In genomic region chr20:8724884-8725283, GRCh38 we compare ENCODE assay signal across 11 cellular contexts.
"Had no signal": no experiment of that assay in that cellular context is flagged by ENCODE, and none has a peak within 500 bp of the region (broad histone marks: within the 10 kb centered on the region; RNA-seq: fewer than 3 reads in every experiment).

No MANE protein-coding gene starts in this region.

- FAIRE-seq: H1, H54 had no signal

- H3K27ac ChIP-seq: GM23248 had no signal

- H3K4me2 ChIP-seq: GM23338 had no signal

- DNase-seq: GM23248, GOT3, H7, H9, HCEC 1CT, HFFc6 had no signal

- H3K4me3 ChIP-seq: GM23248, GM23338, HAP-1 had no signal

- H3K9me3 ChIP-seq: HAP-1 had no signal

- ATAC-seq: GM23338, HCT116 had no signal

- H3K36me3 ChIP-seq: HAP-1 had no signal

- H3K9ac ChIP-seq: GM23248 had no signal

- H2AFZ ChIP-seq: GM23248, GM23338 had no signal
